In the genomic region with DNA sequence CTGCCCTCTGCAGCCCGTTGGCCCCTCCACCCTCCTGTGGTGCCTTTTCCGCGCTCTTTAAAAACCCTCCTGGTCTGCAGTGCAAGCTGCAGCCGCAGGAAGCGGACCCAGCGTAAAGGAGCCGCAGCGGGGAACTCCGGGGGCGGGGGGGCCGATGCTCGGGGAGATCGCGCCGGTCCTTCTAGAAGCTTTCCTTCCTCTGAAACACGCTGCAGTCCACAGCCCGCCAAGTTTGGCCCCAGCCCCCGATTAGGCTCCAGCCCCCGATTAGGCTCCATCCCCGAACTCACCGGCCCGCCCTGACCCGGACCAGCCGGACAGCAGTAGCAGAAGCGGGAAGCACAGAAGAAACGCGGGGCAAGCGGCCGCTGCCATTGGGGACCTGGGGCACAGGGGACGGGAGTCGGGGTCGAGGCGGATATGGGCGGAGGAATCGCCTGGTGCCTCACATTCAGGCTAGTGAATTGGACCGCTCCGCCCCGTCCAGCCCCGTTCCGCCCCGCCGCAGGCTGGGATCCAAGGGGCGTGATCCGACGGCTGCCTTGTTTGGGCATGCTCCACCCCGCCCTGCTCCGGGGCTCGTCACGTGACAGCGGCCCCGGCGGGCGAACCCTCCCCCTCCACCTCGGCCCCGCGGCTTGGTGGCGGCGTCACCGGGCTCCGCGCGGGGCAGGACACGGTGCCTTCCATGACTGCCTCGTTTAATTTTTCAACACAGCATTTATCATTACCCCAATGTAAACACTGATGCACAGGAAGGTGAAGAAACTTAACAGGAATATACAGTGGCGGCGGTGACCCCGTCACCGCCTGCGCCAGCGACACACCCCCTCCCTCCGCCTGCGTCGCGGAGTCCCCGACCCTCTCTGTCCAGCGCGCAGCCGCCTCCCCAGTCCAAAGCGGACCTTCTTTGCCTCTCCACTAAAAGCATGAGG, we compare ENCODE assay signal across 8 cellular contexts. TPM values are rescaled to one million over a fixed set of nuclear protein-coding genes. Genes with fewer than 3 reads are reported as not detected.
DNase-seq lines count a peak whose midpoint lies in the region; ATAC-seq and TF ChIP-seq lines count a peak whose summit lies in the region.

No MANE protein-coding gene starts in this region.

- H3K4me3 Mint-ChIP-seq in activated CD8-positive, alpha-beta T cell treated with anti-CD3 and anti-CD28 coated beads for 36 hours, result peak overlapping the region; percentile 79

- peak; percentile 63 for ATAC-seq in GM19438 (IDR thresholded peaks at IDR 0.05; ENCODE audit: low read depth, unreplicated experiment)
- ATAC-seq in activated CD8-positive, alpha-beta T cell treated with anti-CD3 and anti-CD28 coated beads for 36 hours, result peak; percentile 80

- H3K27ac Mint-ChIP-seq in activated CD8-positive, alpha-beta T cell treated with anti-CD3 and anti-CD28 coated beads for 36 hours, result peak overlapping the region; percentile 73

- intact Hi-C loops in activated CD8-positive, alpha-beta T cell treated with anti-CD3 and anti-CD28 coated beads for 36 hours (cut with micrococcal nuclease), result loop anchor here (5.0 kb wide), 2 partner anchors 43 to 68 kb away; partner anchors contain the start of gene ULBP1

- H3K9me3 Mint-ChIP-seq in activated CD8-positive, alpha-beta T cell treated with anti-CD3 and anti-CD28 coated beads for 36 hours, result peaks cover 1% of the 10 kb centered on the region

- H3K27me3 Mint-ChIP-seq in activated CD8-positive, alpha-beta T cell treated with anti-CD3 and anti-CD28 coated beads for 36 hours, result peaks cover 19% of the 10 kb centered on the region

- DNase-seq in CD1c-positive myeloid dendritic cell (ENCODE audit: extremely low spot score) (peak; percentile 88), HK-2 (ENCODE audit: unreplicated experiment) (peak; percentile 96), NCI-H82 treated with DMSO at 0.1 percent for 48 hours (lab: John Stamatoyannopoulos, UW; ENCODE audit: unreplicated experiment) (peak; percentile 64), lung microvascular endothelial cell (ENCODE audit: low read depth in 2 of 2) (peak; percentile 88)
- DNase-seq in activated CD8-positive, alpha-beta T cell treated with anti-CD3 and anti-CD28 coated beads for 36 hours, result peak; percentile 94
- DNase-seq in effector CD4-positive, alpha-beta T cell, result peak; percentile 85
- peak; percentile 66 to 73 (median 73) for DNase-seq in stimulated activated CD4-positive, alpha-beta T cell treated with anti-CD3 and anti-CD28 coated beads, TNF-alpha, amount 100 ng/mL, for 1 hour (ENCODE audit: low read depth in 3 of 3, low spot score in 1 of 3)

- TF ChIP-seq CTCF in activated CD8-positive, alpha-beta T cell treated with anti-CD3 and anti-CD28 coated beads for 36 hours (IDR thresholded peaks at IDR 0.05), result no peak

- peaks cover 60% of the 10 kb centered on the region for H3K4me1 Mint-ChIP-seq in activated CD8-positive, alpha-beta T cell treated with anti-CD3 and anti-CD28 coated beads for 36 hours (ENCODE audit: low read depth)

- CTCF ChIA-PET in activated CD8-positive, alpha-beta T cell treated with anti-CD3 and anti-CD28 coated beads for 36 hours (lab: Charles Lee), result no interaction called here

- no peaks in the 10 kb centered on the region for H3K36me3 Mint-ChIP-seq in activated CD8-positive, alpha-beta T cell treated with anti-CD3 and anti-CD28 coated beads for 36 hours (ENCODE audit: low read depth)

- POLR2A ChIA-PET in activated CD8-positive, alpha-beta T cell treated with anti-CD3 and anti-CD28 coated beads for 36 hours (lab: Charles Lee), result no interaction called here

RNA-seq across cellular contexts. Expression of gene RAET1L, which starts 20.3 kb away (rescaled TPM):
- total RNA-seq in activated CD8-positive, alpha-beta T cell treated with anti-CD3 and anti-CD28 coated beads for 36 hours, result not detected
- total RNA-seq in lung microvascular endothelial cell, result not detected in 2 replicates

RNA-seq across cellular contexts. Expression of gene ULBP1, which starts 41.3 kb away (rescaled TPM):
- 1 to 10 TPM; 2.5 to 2.7 TPM for total RNA-seq in activated CD8-positive, alpha-beta T cell treated with anti-CD3 and anti-CD28 coated beads for 36 hours
- total RNA-seq in lung microvascular endothelial cell, result under 0.01 and 0.22 TPM in 2 replicates

Comparison
In these comparisons a context has a peak if more than half of its experiments do, and no peak if none do; other contexts are left out.
1. Peak in every context shown above with its lines: DNase-seq and ATAC-seq.